In the genomic region with DNA sequence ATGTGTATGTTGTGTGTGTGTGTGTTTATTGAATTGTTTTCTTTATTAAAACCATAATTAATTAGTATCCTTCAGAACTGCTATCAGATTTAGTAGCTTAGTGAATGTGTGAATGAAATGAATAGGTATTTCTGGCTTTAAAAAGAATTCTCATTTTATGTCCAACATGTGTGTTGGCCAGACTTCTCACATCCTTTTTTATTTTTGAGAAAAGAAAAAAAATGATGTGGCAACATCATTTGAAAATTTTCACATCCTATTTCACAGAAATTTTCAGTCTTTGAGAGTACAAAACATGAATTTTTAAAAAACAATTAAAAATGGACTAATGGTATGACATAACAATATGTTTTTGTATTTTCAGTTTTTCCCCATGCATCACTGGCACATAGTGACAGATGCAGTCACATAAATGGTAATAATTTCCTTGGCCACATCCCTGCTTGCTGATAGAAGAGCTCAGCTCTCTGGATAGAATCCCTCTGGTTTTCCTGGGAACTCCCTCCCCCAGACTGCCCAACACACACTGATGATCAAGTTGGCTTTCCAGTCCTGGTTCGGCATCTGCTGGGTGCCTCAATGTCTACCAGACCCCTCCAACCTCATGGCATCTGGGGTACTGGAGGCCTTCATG, we compare ENCODE assay signal across 29 cellular contexts.
DNase-seq lines count a peak whose midpoint lies in the region; ATAC-seq and TF ChIP-seq lines count a peak whose summit lies in the region.
"Had no signal": no experiment of that assay in that cellular context is flagged by ENCODE, and none has a peak within 500 bp of the region (broad histone marks: within the 10 kb centered on the region; RNA-seq: fewer than 3 reads in every experiment).

No MANE protein-coding gene starts in this region.

- peaks cover 0 to 8% (median 3%) of the 10 kb centered on the region in 7 donors for H3K9me3 Mint-ChIP-seq in CD14-positive monocyte
- H3K9me3 Mint-ChIP-seq: effector memory CD8-positive, alpha-beta T cell; HFFc6; nephron progenitor cell had no signal

- ATAC-seq in GM18502 (IDR thresholded peaks at IDR 0.05; ENCODE audit: poor library complexity, unreplicated experiment) (peak; percentile 32), HG03432 (IDR thresholded peaks at IDR 0.05; ENCODE audit: unreplicated experiment) (peak; percentile 31), sciatic nerve (peak; percentile 28)
- ATAC-seq: effector memory CD8-positive, alpha-beta T cell; HepG2; Panc1; pancreas had no signal

- H3K4me3 Mint-ChIP-seq in CD14-positive monocyte = no peak overlapping the region
- H3K4me3 Mint-ChIP-seq: CD4-positive, CD25-positive, alpha-beta regulatory T cell; effector memory CD8-positive, alpha-beta T cell; HFFc6; nephron progenitor cell had no signal

- H3K4me1 Mint-ChIP-seq in CD14-positive monocyte = peaks cover 27% of the 10 kb centered on the region
- H3K4me1 Mint-ChIP-seq: nephron progenitor cell had no signal

- peak overlapping the region; percentile 89 to 95 (median 92) for H3K27ac Mint-ChIP-seq in CD14-positive monocyte
- H3K27ac Mint-ChIP-seq: effector memory CD8-positive, alpha-beta T cell; HFFc6; nephron progenitor cell had no signal

- intact Hi-C loops in CD14-positive monocyte (cut with micrococcal nuclease) = no loop called here
- intact Hi-C loops in sciatic nerve (cut with DNase I) = no loop called here

- no peaks in the 10 kb centered on the region for H3K36me3 Mint-ChIP-seq in CD14-positive monocyte
- H3K36me3 Mint-ChIP-seq: CD4-positive, CD25-positive, alpha-beta regulatory T cell had no signal

- TF ChIP-seq CTCF in CD14-positive monocyte (IDR thresholded peaks at IDR 0.05) = no peak

- in situ Hi-C loops in ACHN (cut with HindIII; ENCODE audit: low pct_ligation_motif_present, low pct_unique_long_range_greater_than_20kb, low sequenced_read_pairs) = no loop called here

- DNase-seq in CD14-positive monocyte (ENCODE audit: low spot score) = no peak
- no peak for DNase-seq in sciatic nerve (ENCODE audit: low spot score)
- no peak for DNase-seq in iPS-NIHi7 (ENCODE audit: extremely low spot score)
- DNase-seq in ACHN = no peak
- no peak for DNase-seq in activated gamma-delta T cell (lab: John Stamatoyannopoulos, UW)
- DNase-seq: activated CD4-positive, alpha-beta T cell treated with anti-CD3 and anti-CD28 coated beads, Interleukin-2, amount 50 U/mL, for 4 hours; activated naive CD4-positive, alpha-beta T cell treated with anti-CD3 and anti-CD28 coated beads, Interleukin-2, amount 50 U/mL, for 16 hours; CD4-positive, CD25-positive, alpha-beta regulatory T cell; colonic mucosa; effector memory CD8-positive, alpha-beta T cell; erythroblast; foreskin keratinocyte; GOT3; HFFc6; mammary epithelial cell; NCI-H1092; NCI-H1694 treated with DMSO at 0.1 percent for 48 hours; NCI-H524; nephron progenitor cell; pancreas; retina; stimulated activated CD4-positive, alpha-beta T cell treated with anti-CD3 and anti-CD28 coated beads, Interleukin-2, amount 100 ng/mL, for 24 hours; SW 1271; T1000; trophoblast cell had no signal

- H3K27me3 Mint-ChIP-seq in CD14-positive monocyte (ENCODE audit: low read depth in 3 of 3) = no peaks in the 10 kb centered on the region
- H3K27me3 Mint-ChIP-seq: CD4-positive, CD25-positive, alpha-beta regulatory T cell; effector memory CD8-positive, alpha-beta T cell had no signal
